ENCODE assay signal across 8 cellular contexts in genomic region chr16:89491974-89492687, GRCh38. TPM values are rescaled to one million over a fixed set of nuclear protein-coding genes. Genes with fewer than 3 reads are reported as not detected.
DNase-seq lines count a peak whose midpoint lies in the region; ATAC-seq and TF ChIP-seq lines count a peak whose summit lies in the region.

No MANE protein-coding gene starts in this region.

- no peak overlapping the region for H2AFZ ChIP-seq in PC-9

- no peaks in the 10 kb centered on the region for H3K9me2 ChIP-seq in PC-9 (ENCODE audit: insufficient read depth)

- no peak for TF ChIP-seq CTCF in GM12875 (IDR thresholded peaks at IDR 0.05; ENCODE audit: borderline replicate concordance, insufficient read depth, low read depth, low read length)
- no peak for TF ChIP-seq CTCF in PC-9 (conservative IDR thresholded peaks at IDR 0.05)
- no peak for TF ChIP-seq CTCF in epithelial cell of esophagus (IDR thresholded peaks at IDR 0.05; ENCODE audit: insufficient read depth, low read depth, low read length, missing control alignments)
- TF ChIP-seq CTCF in gastrocnemius medialis (IDR thresholded peaks at IDR 0.05 in 4 of 5, conservative IDR thresholded peaks at IDR 0.05 in 1 of 5) = no peak

- peaks cover 50% of the 10 kb centered on the region for H3K79me2 ChIP-seq in PC-9 (ENCODE audit: low read depth)

- CTCF ChIA-PET in PC-9 (lab: Charles Lee) = no interaction called here

- H3F3A ChIP-seq in PC-9 (ENCODE audit: insufficient read depth, low read depth) = peaks cover 5% of the 10 kb centered on the region; the same call in 1 of the 2 replicates

- H3K4me3 ChIP-seq in GM12875 (ENCODE audit: low read depth, low read length) = peak overlapping the region; percentile 75
- peak overlapping the region; percentile 91; the same call in 1 of the 2 replicates for H3K4me3 ChIP-seq in PC-9
- H3K4me3 ChIP-seq in epithelial cell of esophagus (ENCODE audit: low read length) = peak overlapping the region; percentile 91
- H3K4me3 ChIP-seq in gastrocnemius medialis = peak overlapping the region; percentile 76 to 96 (median 86)

- H3K9me3 ChIP-seq in PC-9 (ENCODE audit: insufficient read depth, low read depth) (no peaks in the 10 kb centered on the region), gastrocnemius medialis (no peaks in the 10 kb centered on the region)

- ATAC-seq in gastrocnemius medialis (no peak), GM18517 (IDR thresholded peaks at IDR 0.05; ENCODE audit: unreplicated experiment) (no peak), GM21526 (IDR thresholded peaks at IDR 0.05; ENCODE audit: low FRiP score, unreplicated experiment) (no peak), HG03460 (IDR thresholded peaks at IDR 0.05; ENCODE audit: unreplicated experiment) (no peak), HG02973 (IDR thresholded peaks at IDR 0.05; ENCODE audit: unreplicated experiment) (no peak)

- DNase-seq in PC-9 = no peak
- DNase-seq in epithelial cell of esophagus (ENCODE audit: low read depth) = no peak
- peak in 1 of 2 donors; percentile 35 for DNase-seq in gastrocnemius medialis

- peaks cover 3% of the 10 kb centered on the region; the same call in 1 of the 2 replicates for H3K36me3 ChIP-seq in PC-9 (ENCODE audit: low read depth)
- no peaks in the 10 kb centered on the region for H3K36me3 ChIP-seq in gastrocnemius medialis

- H3K4me1 ChIP-seq in PC-9 (replicated peaks; ENCODE audit: insufficient read depth) (peaks cover 25% of the 10 kb centered on the region), gastrocnemius medialis (peaks cover 29 to 37% of the 10 kb centered on the region in 2 donors)

- intact Hi-C loops in PC-9 (cut with micrococcal nuclease; ENCODE audit: unreplicated experiment) = loop anchor here (5.0 kb wide), 1 partner anchor 70 kb away; the partner anchor contains the start of gene RPL13
- intact Hi-C loops in gastrocnemius medialis (cut with DNase I; ENCODE audit: low total_unique reads) = loop anchor here (2.0 to 5.0 kb wide), 2 partner anchors 70 to 191 kb away; partner anchors contain the start of gene RPL13

- H3K27ac ChIP-seq in PC-9 = no peak overlapping the region
- H3K27ac ChIP-seq in gastrocnemius medialis = peak overlapping the region; percentile 89 to 100 (median 98)

- no peak for TF ChIP-seq POLR2A in gastrocnemius medialis (IDR thresholded peaks at IDR 0.05)

- in situ Hi-C loops in gastrocnemius medialis (cut with MboI; ENCODE audit: low sequenced_read_pairs in 4 of 4) = no loop called here

- H3K27me3 ChIP-seq in PC-9 (ENCODE audit: insufficient read depth, low read depth) = no peaks in the 10 kb centered on the region
- no peaks in the 10 kb centered on the region for H3K27me3 ChIP-seq in gastrocnemius medialis

- H3K4me2 ChIP-seq in PC-9 = peak overlapping the region; percentile 96

- H4K20me1 ChIP-seq in PC-9 (ENCODE audit: insufficient read depth) = peaks cover 25% of the 10 kb centered on the region

- no TSS peak for BruUV-seq in PC-9 (replicated peaks; lab: Mats Ljungman, UMichigan)

- POLR2A ChIA-PET in PC-9 (lab: Charles Lee; ENCODE audit: unreplicated experiment) = no interaction called here

RNA-seq across cellular contexts. Expression of gene ANKRD11, which starts 1.8 kb away (rescaled TPM):
- 206 and 220 TPM in 2 replicates for total RNA-seq in PC-9 (2021)
- total RNA-seq in gastrocnemius medialis = 10 to 100 TPM; 26.0 to 77.0 (median 55.0) TPM

RNA-seq across cellular contexts. Expression of gene SPG7, which starts 16.1 kb away (rescaled TPM):
- total RNA-seq in PC-9 (2021) (160 and 198 TPM in 2 replicates), gastrocnemius medialis (100 to 1,000 TPM in 2 of 4 donors, 10 to 100 TPM in 2; 67.7 to 117 (median 100.0) TPM)
